In the genomic region with DNA sequence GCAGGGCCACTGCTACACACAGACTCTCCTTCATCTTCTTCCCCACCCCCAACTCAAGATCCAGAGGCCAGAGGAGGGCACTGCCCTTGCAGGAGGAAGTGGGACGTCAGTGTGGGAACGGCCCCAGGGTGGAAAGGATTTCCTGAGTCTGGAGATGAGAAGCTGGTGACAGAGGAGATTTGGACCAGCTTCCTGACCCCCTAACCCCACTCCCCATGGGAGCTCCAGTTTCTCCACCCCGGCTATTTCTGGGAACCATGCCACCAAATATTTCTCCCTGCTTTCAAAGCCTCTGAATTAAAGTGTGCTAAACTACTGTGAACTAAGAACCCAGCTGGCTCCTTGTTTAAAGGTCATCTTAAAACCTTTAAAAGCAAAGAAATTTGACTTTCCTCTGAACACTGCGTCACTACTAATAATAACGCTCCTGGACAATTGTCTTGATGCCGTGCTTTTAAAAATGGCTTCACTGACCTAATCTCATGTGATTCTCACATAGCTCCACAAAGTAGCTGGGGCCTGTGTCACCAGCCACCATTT, we compare ENCODE assay signal across 8 cellular contexts. TPM values are rescaled to one million over a fixed set of nuclear protein-coding genes. Genes with fewer than 3 reads are reported as not detected.
DNase-seq lines count a peak whose midpoint lies in the region; ATAC-seq and TF ChIP-seq lines count a peak whose summit lies in the region.

No MANE protein-coding gene starts in this region.

- no peak overlapping the region for H3K4me3 ChIP-seq in right lobe of liver
- H3K4me3 ChIP-seq in testis = no peak overlapping the region

- peak overlapping the region; percentile 81 for H3K27ac ChIP-seq in cingulate gyrus (ENCODE audit: low read depth, low read length)
- peak overlapping the region; percentile 24 to 70 (median 33) for H3K27ac ChIP-seq in right lobe of liver
- H3K27ac ChIP-seq in testis = peak overlapping the region in 1 of 2 donors; percentile 43

- TF ChIP-seq CTCF in right lobe of liver (IDR thresholded peaks at IDR 0.05) (no peak), testis (IDR thresholded peaks at IDR 0.05) (no peak)

- DNase-seq in HT1080 (ENCODE audit: low read depth) (peak; percentile 76), right lobe of liver (peak; percentile 64 to 74 (median 66)), testis (peak; percentile 58), NCI-H510A treated with DMSO at 0.1 percent for 48 hours (lab: John Stamatoyannopoulos, UW) (no peak)

- H3K4me1 ChIP-seq in right lobe of liver (no peaks in the 10 kb centered on the region), testis (peaks cover 8% of the 10 kb centered on the region)

- intact Hi-C loops in right lobe of liver (cut with DNase I) = no loop called here
- intact Hi-C loops in testis (cut with DNase I; ENCODE audit: low total_unique reads) = no loop called here

- H3K36me3 ChIP-seq in right lobe of liver = no peaks in the 10 kb centered on the region
- no peaks in the 10 kb centered on the region for H3K36me3 ChIP-seq in testis (ENCODE audit: low read depth, missing control alignments)

- H3K27me3 ChIP-seq in right lobe of liver = no peaks in the 10 kb centered on the region
- no peaks in the 10 kb centered on the region for H3K27me3 ChIP-seq in testis

- H3K9me3 ChIP-seq in right lobe of liver (no peaks in the 10 kb centered on the region), testis (no peaks in the 10 kb centered on the region)

- WGBS in right lobe of liver (ENCODE audit: insufficient coverage, low coverage, low lambda C conversion rate, missing lambda C conversion rate) = 26% methylated on average over 5 of the region's 6 CpGs
- 34 to 36% methylated on average over 6 of the region's 6 CpGs for WGBS in testis, 2 donors

- no peak for TF ChIP-seq POLR2A in right lobe of liver (IDR thresholded peaks at IDR 0.05)
- no peak for TF ChIP-seq POLR2A in testis (IDR thresholded peaks at IDR 0.05)

- ATAC-seq in right lobe of liver (peak; percentile 76 to 86 (median 82)), GM18868 (IDR thresholded peaks at IDR 0.05; ENCODE audit: unreplicated experiment) (no peak), GM18517 (IDR thresholded peaks at IDR 0.05; ENCODE audit: unreplicated experiment) (no peak), HG02852 (IDR thresholded peaks at IDR 0.05; ENCODE audit: unreplicated experiment) (no peak)

RNA-seq across cellular contexts. Expression of gene CWC15, which starts 46.6 kb away (rescaled TPM):
- total RNA-seq in HT1080 (2014; rRNA removed; shearing (Covaris generic)) = 50.1 and 58.3 TPM in 2 replicates
- 35.1 and 39.5 TPM in 2 replicates for polyA plus RNA-seq in HT1080 (2015; cell fraction: cytosol; rRNA removed)
- polyA plus RNA-seq in HT1080 (2015; cell fraction: nucleus; rRNA removed) = 51.4 and 62.5 TPM in 2 replicates
- total RNA-seq in right lobe of liver (10 to 100 TPM; 23.5 to 31.0 (median 26.7) TPM), testis (10 to 100 TPM; 59.2 to 81.8 TPM)
- polyA plus RNA-seq in testis (ENCODE audit: insufficient read depth, low read depth, low replicate concordance) = 101 TPM

RNA-seq across cellular contexts. Expression of gene KDM4D, which starts 46.7 kb away (rescaled TPM):
- total RNA-seq in HT1080 (2014; rRNA removed; shearing (Covaris generic)) = 1.8 and 3.2 TPM in 2 replicates
- 2.8 and 2.9 TPM in 2 replicates for polyA plus RNA-seq in HT1080 (2015; cell fraction: cytosol; rRNA removed)
- 2.9 and 3.9 TPM in 2 replicates for polyA plus RNA-seq in HT1080 (2015; cell fraction: nucleus; rRNA removed)
- total RNA-seq in right lobe of liver = under 1 TPM; 0.07 to 0.80 (median 0.18) TPM
- 10 to 100 TPM; 43.9 to 44.2 TPM for total RNA-seq in testis
- polyA plus RNA-seq in testis (ENCODE audit: insufficient read depth, low read depth, low replicate concordance) = 96.1 TPM

Comparison
In these comparisons a context has a peak if more than half of its experiments do, and no peak if none do; other contexts are left out.
1. ATAC-seq: peak in right lobe of liver (4 of 4); none in GM18868 (single experiment), GM18517 (single experiment) and HG02852 (single experiment).
2. RNA of gene KDM4D, which starts 46.7 kb away (total RNA-seq): 43.9 to 44.2 TPM in testis; 1.8 to 3.2 TPM in HT1080 and 0.07 to 0.80 TPM in right lobe of liver; every median in the first group is over 10 times any median in the second.